13 cellular contexts compared by ENCODE assay signal in the genomic region with DNA sequence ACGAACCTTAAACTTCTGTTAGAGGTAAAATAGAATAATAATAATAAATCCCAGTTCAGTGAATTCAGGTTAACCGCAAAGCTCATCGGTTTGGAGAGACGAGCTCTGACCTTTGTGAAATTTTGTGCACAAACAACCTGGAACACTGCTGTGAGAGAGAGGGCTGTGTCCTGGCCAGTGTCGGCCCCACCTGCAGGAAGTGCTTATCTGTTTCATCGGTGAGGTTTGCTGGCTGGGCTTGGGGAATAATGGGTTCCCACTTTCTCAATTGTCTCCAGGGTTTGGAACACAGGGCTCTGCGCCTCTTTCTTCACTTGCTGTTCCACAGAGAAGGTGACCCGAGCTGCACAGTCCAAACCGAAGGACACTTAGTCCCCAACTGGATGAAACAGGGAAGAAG. TPM values are rescaled to one million over a fixed set of nuclear protein-coding genes. Genes with fewer than 3 reads are reported as not detected.
DNase-seq lines count a peak whose midpoint lies in the region; ATAC-seq and TF ChIP-seq lines count a peak whose summit lies in the region.
"Had no signal": no experiment of that assay in that cellular context is flagged by ENCODE, and none has a peak within 500 bp of the region (broad histone marks: within the 10 kb centered on the region; RNA-seq: fewer than 3 reads in every experiment).

No MANE protein-coding gene starts in this region.

- DNase-seq in CD14-positive monocyte (ENCODE audit: low spot score), result peak; percentile 5
- DNase-seq in dedifferentiated amniotic fluid mesenchymal stem cell (ENCODE audit: extremely low spot score), result no peak
- no peak for DNase-seq in stimulated activated CD4-positive, alpha-beta T cell treated with anti-CD3 and anti-CD28 coated beads, Interleukin-1b, Interleukin-23, amount 100 ng/mL, for 48 hours
- DNase-seq: Caco-2; CD4-positive, alpha-beta T cell; GOT3; H9; IMR-90 had no signal

- no peaks in the 10 kb centered on the region for H3K9me3 Mint-ChIP-seq in CD14-positive monocyte
- no peaks in the 10 kb centered on the region for H3K9me3 Mint-ChIP-seq in stimulated activated memory B cell treated with anti-CD40 and anti-IgM and Interleukin-4, amounts not matched to agents 10 μg/mL and 1 μg/mL and 100 μg/mL, for 72 hours
- H3K9me3 Mint-ChIP-seq: CD4-positive, alpha-beta T cell; H9 had no signal

- no peaks in the 10 kb centered on the region for H4K20me1 ChIP-seq in BLaER1

- ATAC-seq in stimulated activated memory B cell treated with anti-CD40 and anti-IgM and Interleukin-4, amounts not matched to agents 10 μg/mL and 1 μg/mL and 100 μg/mL, for 72 hours, result no peak
- ATAC-seq in GM18873 (IDR thresholded peaks at IDR 0.05; ENCODE audit: low FRiP score, unreplicated experiment), result no peak
- ATAC-seq: K562 had no signal

- no peaks in the 10 kb centered on the region for H3K9me3 ChIP-seq in BLaER1
- H3K9me3 ChIP-seq: Caco-2 had no signal

- peaks cover 49% of the 10 kb centered on the region for H3K4me1 ChIP-seq in BLaER1
- H3K4me1 ChIP-seq: Caco-2 had no signal

- intact Hi-C loops in CD14-positive monocyte (cut with micrococcal nuclease), result no loop called here

- H3K27me3 Mint-ChIP-seq in CD14-positive monocyte (ENCODE audit: low read depth in 3 of 3), result peaks cover 24 to 36% (median 29%) of the 10 kb centered on the region in 3 donors
- H3K27me3 Mint-ChIP-seq in stimulated activated memory B cell treated with anti-CD40 and anti-IgM and Interleukin-4, amounts not matched to agents 10 μg/mL and 1 μg/mL and 100 μg/mL, for 72 hours, result peaks cover 15% of the 10 kb centered on the region

- peak overlapping the region in 1 of 7 donors; percentile 18 for H3K27ac Mint-ChIP-seq in CD14-positive monocyte
- peak overlapping the region; percentile 81 for H3K27ac Mint-ChIP-seq in stimulated activated memory B cell treated with anti-CD40 and anti-IgM and Interleukin-4, amounts not matched to agents 10 μg/mL and 1 μg/mL and 100 μg/mL, for 72 hours
- H3K27ac Mint-ChIP-seq: CD4-positive, alpha-beta T cell; H9 had no signal

- H3K4me3 ChIP-seq in BLaER1, result no peak overlapping the region
- H3K4me3 ChIP-seq: K562 had no signal

- H3K36me3 Mint-ChIP-seq in CD14-positive monocyte, result no peaks in the 10 kb centered on the region
- H3K36me3 Mint-ChIP-seq in stimulated activated memory B cell treated with anti-CD40 and anti-IgM and Interleukin-4, amounts not matched to agents 10 μg/mL and 1 μg/mL and 100 μg/mL, for 72 hours, result no peaks in the 10 kb centered on the region

- no peaks in the 10 kb centered on the region for H3K36me3 ChIP-seq in BLaER1

- H3K4me3 Mint-ChIP-seq in CD14-positive monocyte, result no peak overlapping the region
- no peak overlapping the region for H3K4me3 Mint-ChIP-seq in stimulated activated memory B cell treated with anti-CD40 and anti-IgM and Interleukin-4, amounts not matched to agents 10 μg/mL and 1 μg/mL and 100 μg/mL, for 72 hours
- H3K4me3 Mint-ChIP-seq: CD4-positive, alpha-beta T cell; H9 had no signal

- H3K27ac ChIP-seq in BLaER1 (no peak overlapping the region), VCaP (peak overlapping the region; percentile 37)

- H3K27me3 ChIP-seq in BLaER1, result peaks cover 42% of the 10 kb centered on the region

- H3K4me1 Mint-ChIP-seq in CD14-positive monocyte, result no peaks in the 10 kb centered on the region
- peaks cover 48% of the 10 kb centered on the region for H3K4me1 Mint-ChIP-seq in stimulated activated memory B cell treated with anti-CD40 and anti-IgM and Interleukin-4, amounts not matched to agents 10 μg/mL and 1 μg/mL and 100 μg/mL, for 72 hours

- peak overlapping the region; percentile 85 for H3K4me2 ChIP-seq in BLaER1

- H3K9ac ChIP-seq in BLaER1, result no peak overlapping the region

- TF ChIP-seq CTCF in CD14-positive monocyte (IDR thresholded peaks at IDR 0.05) (no peak), VCaP (conservative IDR thresholded peaks at IDR 0.05) (no peak)

RNA-seq across cellular contexts. Expression of gene CLPTM1L, which starts 19.3 kb away (rescaled TPM):
- 10 to 100 TPM; 14.1 to 35.0 TPM for polyA plus RNA-seq in CD14-positive monocyte
